Comparison of ENCODE assay signal across 1 cellular context in genomic region chr1:94573891-94574290, GRCh38. TPM values are rescaled to one million over a fixed set of nuclear protein-coding genes. Genes with fewer than 3 reads are reported as not detected.
"Had no signal": no experiment of that assay in that cellular context is flagged by ENCODE, and none has a peak within 500 bp of the region (broad histone marks: within the 10 kb centered on the region; RNA-seq: fewer than 3 reads in every experiment).

No MANE protein-coding gene starts in this region.

RNA-seq across cellular contexts. Expression of gene F3, which starts 32.3 kb away (rescaled TPM):
- total RNA-seq: natural killer cell treated with Interleukin-12 subunit alpha and Interleukin-12 subunit beta and Interleukin-15 and Interleukin-18, amount 100 ng/mL, for 72 hours had no signal
